Comparison of ENCODE assay signal across 1 cellular context in the genomic region with DNA sequence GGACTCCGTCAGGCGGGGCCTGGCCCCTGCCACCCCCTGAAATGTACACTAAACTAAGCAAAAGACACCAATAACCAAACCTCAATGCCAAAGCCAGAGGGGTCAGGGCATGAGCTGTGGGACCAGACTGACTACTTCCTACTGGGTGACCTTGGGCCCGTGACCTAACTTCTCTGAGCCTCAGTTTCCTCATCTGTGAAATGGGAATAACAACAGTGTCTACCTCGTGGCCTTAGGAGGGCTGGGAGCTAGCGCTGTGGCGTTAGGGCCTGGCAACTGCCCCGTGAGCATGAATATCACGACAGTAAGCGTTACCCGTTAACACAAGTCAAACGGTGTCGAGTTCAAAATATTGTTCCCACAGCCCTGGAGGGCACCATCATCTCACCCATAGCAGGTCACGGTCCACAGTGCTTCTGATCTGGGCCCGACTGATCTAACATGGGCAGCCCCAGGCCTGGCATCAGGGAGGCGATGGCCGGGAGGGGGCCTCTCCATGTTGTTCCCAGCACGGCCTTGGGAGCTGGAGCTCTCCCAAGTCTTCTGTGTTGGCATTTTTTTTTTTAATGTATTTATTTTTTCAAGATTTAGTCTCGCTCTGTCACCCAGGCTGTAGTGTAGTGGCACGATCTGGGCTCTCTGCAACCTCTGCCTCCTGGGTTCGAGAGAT.
TF ChIP-seq lines count a peak whose summit lies in the region.

No MANE protein-coding gene starts in this region.

TF ChIP-seq in GM12878, 131 proteins besides CTCF, POLR2A, EP300 and RAD21:
- no peak for TF ChIP-seq CREM (IDR thresholded peaks at IDR 0.05; ENCODE audit: low read depth)
- no peak for TF ChIP-seq SREBF2 (IDR thresholded peaks at IDR 0.05; ENCODE audit: low read length)
- no peak for TF ChIP-seq PKNOX1 (IDR thresholded peaks at IDR 0.05)
- TF ChIP-seq NR2C1 (IDR thresholded peaks at IDR 0.05), result no peak
- no peak for TF ChIP-seq RELA (IDR thresholded peaks at IDR 0.05; ENCODE audit: borderline replicate concordance, partially characterized antibody)
- no peak for TF ChIP-seq ZNF622 (IDR thresholded peaks at IDR 0.05)
- TF ChIP-seq LARP7 (IDR thresholded peaks at IDR 0.05), result no peak
- no peak for TF ChIP-seq CEBPZ (IDR thresholded peaks at IDR 0.05; ENCODE audit: low read depth, low read length)
- no peak for TF ChIP-seq FOS (IDR thresholded peaks at IDR 0.05; ENCODE audit: borderline replicate concordance, extremely low read depth, insufficient read length)
- TF ChIP-seq MEF2B (IDR thresholded peaks at IDR 0.05; ENCODE audit: partially characterized antibody, poor library complexity, severe bottlenecking), result no peak
- no peak for TF ChIP-seq TCF7 (IDR thresholded peaks at IDR 0.05; ENCODE audit: borderline replicate concordance)
